Comparison of ENCODE assay signal across 8 cellular contexts in genomic region chr1:244047739-244048565, GRCh38.
DNase-seq lines count a peak whose midpoint lies in the region; ATAC-seq and TF ChIP-seq lines count a peak whose summit lies in the region.

No MANE protein-coding gene starts in this region.

- DNase-seq in DMS153 treated with DMSO at 0.1 percent for 48 hours (lab: John Stamatoyannopoulos, UW; ENCODE audit: unreplicated experiment), result peak; percentile 100
- DNase-seq in OCI-M2 (lab: John Stamatoyannopoulos, UW; ENCODE audit: unreplicated experiment), result peak; percentile 76
- peak; percentile 94 for DNase-seq in activated T-cell treated with anti-CD3 and anti-CD28 coated beads, Interleukin-2, amount 50 U/mL, for 1 hour
- DNase-seq in erythroblast (lab: John Stamatoyannopoulos, UW), result peak; percentile 99
- DNase-seq in stimulated activated CD8-positive, alpha-beta memory T cell treated with anti-CD3 and anti-CD28 coated beads, Interleukin-4, amount 100 ng/mL, for 4 hours (ENCODE audit: low read depth in 2 of 2, low spot score in 1 of 2), result peak; percentile 90 to 97

- H3K4me1 ChIP-seq in mucosa of rectum (ENCODE audit: control insufficient read depth in 2 of 2, insufficient read depth in 2 of 2, low read length in 2 of 2), result peaks cover 13 to 23% of the 10 kb centered on the region in 2 donors

- no peak for TF ChIP-seq RAD21 in Ishikawa (IDR thresholded peaks at IDR 0.05; ENCODE audit: low read depth)

- no peak for TF ChIP-seq EP300 in Ishikawa (IDR thresholded peaks at IDR 0.05; ENCODE audit: borderline replicate concordance)

- peak; percentile 74 for ATAC-seq in GM21619 (IDR thresholded peaks at IDR 0.05; ENCODE audit: unreplicated experiment)

- no peaks in the 10 kb centered on the region for H3K36me3 ChIP-seq in mucosa of rectum (ENCODE audit: control insufficient read depth in 2 of 2, insufficient read depth in 2 of 2, low read length in 2 of 2)

- peak overlapping the region; percentile 95 to 99 for H3K27ac ChIP-seq in mucosa of rectum (ENCODE audit: low read depth in 2 of 2, low read length in 2 of 2)

- no peaks in the 10 kb centered on the region for H3K27me3 ChIP-seq in mucosa of rectum (ENCODE audit: control insufficient read depth in 2 of 2, insufficient read depth in 2 of 2, low read length in 2 of 2)

- peak overlapping the region; percentile 79 to 94 for H3K4me3 ChIP-seq in mucosa of rectum (ENCODE audit: low read length in 2 of 2)

- TF ChIP-seq POLR2A in erythroblast (IDR thresholded peaks at IDR 0.05; ENCODE audit: low read length), result peak; percentile 97

- no peaks in the 10 kb centered on the region for H3K9me3 ChIP-seq in mucosa of rectum (ENCODE audit: control insufficient read depth in 2 of 2, low read length in 2 of 2)

- peak overlapping the region; percentile 87 to 91 for H3K9ac ChIP-seq in mucosa of rectum (ENCODE audit: low read depth in 1 of 2, low read length in 2 of 2)

TF ChIP-seq in Ishikawa, 13 proteins besides CTCF, POLR2A, EP300 and RAD21:
- TF ChIP-seq MAX (IDR thresholded peaks at IDR 0.05) (peak; percentile 26; the same call in 1 of the 2 replicates), TCF12 (IDR thresholded peaks at IDR 0.05; ENCODE audit: low read depth) (peak; percentile 41; the same call in 1 of the 2 replicates), FOXM1 (IDR thresholded peaks at IDR 0.05; ENCODE audit: borderline replicate concordance, low read depth) (no peak)

Comparison
In these comparisons a context has a peak if more than half of its experiments do, and no peak if none do; other contexts are left out.
1. Peak in every context shown above with its lines: DNase-seq, ATAC-seq, H3K4me3 ChIP-seq and H3K27ac ChIP-seq.